35 cellular contexts compared by ENCODE assay signal in the genomic region with DNA sequence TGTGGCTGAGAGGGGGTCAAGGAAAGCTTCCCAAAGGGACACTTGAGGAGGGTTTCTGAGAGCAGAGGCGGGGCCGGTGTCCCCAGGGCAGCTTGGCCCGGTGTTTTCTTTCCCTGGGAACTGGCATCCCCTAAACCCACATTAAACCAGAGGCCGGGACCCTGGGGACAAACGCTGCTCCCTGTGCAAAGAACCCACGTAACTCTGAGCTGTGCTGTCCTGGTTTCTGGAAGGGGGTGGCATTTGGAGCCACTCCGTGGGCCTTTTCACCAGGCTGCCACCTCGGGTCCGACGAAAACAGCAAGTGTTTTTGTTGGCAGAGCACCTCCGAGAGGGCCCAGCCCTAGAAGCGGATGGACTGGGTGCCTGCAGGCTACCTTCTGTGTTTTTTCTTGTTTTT.
"Had no signal": no experiment of that assay in that cellular context is flagged by ENCODE, and none has a peak within 500 bp of the region (broad histone marks: within the 10 kb centered on the region; RNA-seq: fewer than 3 reads in every experiment).

No MANE protein-coding gene starts in this region.

- H2AFZ ChIP-seq: PC-9 had no signal

- H3K36me3 ChIP-seq: breast epithelium, WERI-Rb-1 had no signal

- ATAC-seq: activated CD8-positive, alpha-beta T cell treated with anti-CD3 and anti-CD28 coated beads for 36 hours; activated T-cell treated with anti-CD3 and anti-CD28 coated beads, Interleukin-2, amount 50 U/mL, for 72 hours; activated T-helper 17 cell treated with anti-CD3 and anti-CD28 coated beads, Interleukin-2, amount 50 U/mL, for 72 hours; body of pancreas had no signal

- DNase-seq: activated CD4-positive, alpha-beta T cell treated with anti-CD3 and anti-CD28 coated beads, Interleukin-2, amount 10 ng/mL, durations not matched to agents 24 days and 14 days; activated CD4-positive, alpha-beta T cell treated with anti-CD3 and anti-CD28 coated beads, Interleukin-2, amount 50 U/mL, for 4 hours; activated CD4-positive, CD25-positive, alpha-beta regulatory T cell; activated CD8-positive, alpha-beta T cell treated with anti-CD3 and anti-CD28 coated beads for 36 hours; activated effector memory CD4-positive, alpha-beta T cell treated with anti-CD3 and anti-CD28 coated beads, Interleukin-2, amount 50 U/mL, for 16 hours; activated naive CD4-positive, alpha-beta T cell; activated naive CD4-positive, alpha-beta T cell treated with anti-CD3 and anti-CD28 coated beads, Interleukin-2, amount 50 U/mL, for 16 hours; activated naive CD8-positive, alpha-beta T cell treated with anti-CD3 and anti-CD28 coated beads for 36 hours; activated T-cell treated with anti-CD3 and anti-CD28 coated beads, Interleukin-2, amount 50 U/mL, for 1 hour; activated T-cell treated with anti-CD3 and anti-CD28 coated beads, Interleukin-2, amount 50 U/mL, for 72 hours; amniotic stem cell; body of pancreas; MM.1S; MV-4-11; NCI-H1092; NCI-H146; NCI-H187; NCI-H2029 treated with DMSO at 0.1 percent for 48 hours; NCI-H2107; NCI-H2171; NCI-H510A; NCI-H526; NCI-H748 treated with DMSO at 0.1 percent for 48 hours; NK-92 treated with Interleukin-12 subunit alpha and Interleukin-12 subunit beta, amount 100 ng/mL, for 24 hours; PC-9; Right ventricle myocardium superior; SW 1271; T-helper 1 cell; T-helper 2 cell; T1000; WERI-Rb-1 had no signal

- H3K27ac Mint-ChIP-seq: activated CD4-positive, alpha-beta T cell treated with anti-CD3 and anti-CD28 coated beads, Interleukin-2, amount 10 ng/mL, durations not matched to agents 24 days and 14 days; activated CD8-positive, alpha-beta T cell treated with anti-CD3 and anti-CD28 coated beads for 36 hours; activated naive CD8-positive, alpha-beta T cell treated with anti-CD3 and anti-CD28 coated beads for 36 hours; activated T-cell treated with anti-CD3 and anti-CD28 coated beads, Interleukin-2, amount 50 U/mL, for 72 hours; activated T-helper 17 cell treated with anti-CD3 and anti-CD28 coated beads, Interleukin-2, amount 50 U/mL, for 72 hours had no signal

- H3K4me3 Mint-ChIP-seq: activated CD4-positive, alpha-beta T cell treated with anti-CD3 and anti-CD28 coated beads, Interleukin-2, amount 10 ng/mL, durations not matched to agents 24 days and 14 days; activated CD8-positive, alpha-beta T cell treated with anti-CD3 and anti-CD28 coated beads for 36 hours; activated naive CD8-positive, alpha-beta T cell treated with anti-CD3 and anti-CD28 coated beads for 36 hours; activated T-cell treated with anti-CD3 and anti-CD28 coated beads, Interleukin-2, amount 50 U/mL, for 72 hours; activated T-helper 17 cell treated with anti-CD3 and anti-CD28 coated beads, Interleukin-2, amount 50 U/mL, for 72 hours had no signal

- H3K4me1 Mint-ChIP-seq: activated CD4-positive, alpha-beta T cell treated with anti-CD3 and anti-CD28 coated beads, Interleukin-2, amount 10 ng/mL, durations not matched to agents 24 days and 14 days; activated naive CD8-positive, alpha-beta T cell treated with anti-CD3 and anti-CD28 coated beads for 36 hours; activated T-helper 17 cell treated with anti-CD3 and anti-CD28 coated beads, Interleukin-2, amount 50 U/mL, for 72 hours had no signal

- H3K9me3 Mint-ChIP-seq: activated CD4-positive, alpha-beta T cell treated with anti-CD3 and anti-CD28 coated beads, Interleukin-2, amount 10 ng/mL, durations not matched to agents 24 days and 14 days; activated CD8-positive, alpha-beta T cell treated with anti-CD3 and anti-CD28 coated beads for 36 hours; activated naive CD8-positive, alpha-beta T cell treated with anti-CD3 and anti-CD28 coated beads for 36 hours; activated T-cell treated with anti-CD3 and anti-CD28 coated beads, Interleukin-2, amount 50 U/mL, for 72 hours; activated T-helper 17 cell treated with anti-CD3 and anti-CD28 coated beads, Interleukin-2, amount 50 U/mL, for 72 hours had no signal

- H3K27ac ChIP-seq: body of pancreas, breast epithelium, KMS-11, PC-9, RWPE1, WERI-Rb-1 had no signal

- H3K4me1 ChIP-seq: body of pancreas, breast epithelium had no signal

- H3K36me3 Mint-ChIP-seq: activated naive CD8-positive, alpha-beta T cell treated with anti-CD3 and anti-CD28 coated beads for 36 hours had no signal

- H3K9ac ChIP-seq: KMS-11 had no signal

- H3K4me2 ChIP-seq: KMS-11, PC-9 had no signal

- H3K4me3 ChIP-seq: body of pancreas, breast epithelium, PC-9 had no signal

- H3K9me3 ChIP-seq: body of pancreas, breast epithelium had no signal

- H3K27me3 ChIP-seq: body of pancreas, breast epithelium had no signal
